Comparison of ENCODE assay signal across 26 cellular contexts in the genomic region with DNA sequence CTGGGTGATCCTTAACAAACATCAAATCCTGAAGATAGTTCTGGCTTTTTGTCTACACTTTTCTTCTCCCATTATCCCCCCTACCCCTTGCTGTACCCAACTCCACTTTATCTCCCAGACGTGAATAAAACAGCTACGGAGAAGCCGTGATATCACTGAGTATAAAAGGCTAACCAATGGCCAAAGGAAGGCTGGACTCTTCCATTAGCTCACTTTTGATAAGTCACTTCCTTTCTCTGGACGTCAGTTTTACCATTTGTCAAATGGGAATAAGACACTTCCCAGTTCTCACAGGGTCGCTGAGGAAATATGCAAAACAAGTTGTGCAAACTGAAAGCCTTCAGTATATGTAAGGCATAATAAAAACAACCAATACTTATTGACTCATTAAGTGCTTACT. TPM values are rescaled to one million over a fixed set of nuclear protein-coding genes. Genes with fewer than 3 reads are reported as not detected.
DNase-seq lines count a peak whose midpoint lies in the region; ATAC-seq and TF ChIP-seq lines count a peak whose summit lies in the region.
"Had no signal": no experiment of that assay in that cellular context is flagged by ENCODE, and none has a peak within 500 bp of the region (broad histone marks: within the 10 kb centered on the region; RNA-seq: fewer than 3 reads in every experiment).

No MANE protein-coding gene starts in this region.

- H3K27ac ChIP-seq in breast epithelium, result peak overlapping the region in 1 of 2 donors; percentile 48
- H3K27ac ChIP-seq in OCI-LY7 (ENCODE audit: low read depth, low read length, poor library complexity, severe bottlenecking), result no peak overlapping the region
- H3K27ac ChIP-seq: 22Rv1, ascending aorta, esophagus squamous epithelium, neural progenitor cell had no signal

- POLR2A ChIA-PET in MCF 10A (lab: Yijun Ruan, JAX), result interaction anchor here (0.7 to 0.9 kb wide), 4 partner anchors 13 to 237 kb away, joined by 3 to 8 read pairs (median 3); a partner anchor contains a TSS
- POLR2A ChIA-PET in OCI-LY7 (lab: Charles Lee), result interaction anchor here (0.5 kb wide), 1 partner anchor 55 kb away, joined by 3 read pairs; no protein-coding TSS in a partner anchor

- H3K4me3 ChIP-seq in breast epithelium (no peak overlapping the region), astrocyte of the spinal cord (ENCODE audit: low read depth, low read length) (no peak overlapping the region), OCI-LY7 (ENCODE audit: low read depth, low read length, poor library complexity, severe bottlenecking) (no peak overlapping the region)
- H3K4me3 ChIP-seq: ascending aorta, esophagus squamous epithelium, HAP-1, MG63, neural progenitor cell had no signal

- intact Hi-C loops in MCF 10A (cut with micrococcal nuclease) (loop anchor here (2.0 kb wide), 1 partner anchor 51 kb away; no protein-coding TSS in a partner anchor), breast epithelium (cut with DNase I; ENCODE audit: low total_unique reads) (no loop called here), OCI-LY7 (cut with micrococcal nuclease; ENCODE audit: unreplicated experiment) (no loop called here)

- CTCF ChIA-PET in MCF 10A (lab: Yijun Ruan, JAX), result interaction anchor here (1.8 kb wide), 1 partner anchor 51 kb away, joined by 9 read pairs; no protein-coding TSS in a partner anchor
- CTCF ChIA-PET in OCI-LY7 (lab: Charles Lee; ENCODE audit: unreplicated experiment), result no interaction called here

- no peak for ATAC-seq in GM21447 (IDR thresholded peaks at IDR 0.05; ENCODE audit: unreplicated experiment)
- ATAC-seq: effector memory CD8-positive, alpha-beta T cell had no signal

- peaks cover 0 to 18% of the 10 kb centered on the region in 2 donors for H3K27me3 ChIP-seq in breast epithelium
- H3K27me3 ChIP-seq: ascending aorta, esophagus squamous epithelium, MG63, neural progenitor cell had no signal

- in situ Hi-C loops in astrocyte of the spinal cord (cut with HindIII; ENCODE audit: low sequenced_read_pairs), result no loop called here

- no peak overlapping the region for H2AFZ ChIP-seq in OCI-LY7 (ENCODE audit: low read length)
- H2AFZ ChIP-seq: neural progenitor cell had no signal

- no peaks in the 10 kb centered on the region for H4K20me1 ChIP-seq in OCI-LY7 (ENCODE audit: insufficient read depth, low read length)

- H3K36me3 ChIP-seq in breast epithelium, result no peaks in the 10 kb centered on the region
- H3K36me3 ChIP-seq in OCI-LY7 (ENCODE audit: insufficient read depth, low read length), result no peaks in the 10 kb centered on the region
- H3K36me3 ChIP-seq: ascending aorta, esophagus squamous epithelium, HAP-1, MG63, neural progenitor cell had no signal

- BruUV-seq in MCF 10A (replicated peaks; lab: Mats Ljungman, UMichigan) (no TSS peak), OCI-LY7 (replicated peaks; lab: Mats Ljungman, UMichigan) (no TSS peak)

- no peaks in the 10 kb centered on the region for H3K4me1 ChIP-seq in breast epithelium
- no peaks in the 10 kb centered on the region for H3K4me1 ChIP-seq in OCI-LY7 (ENCODE audit: insufficient read depth, low read length, poor library complexity, severe bottlenecking)
- H3K4me1 ChIP-seq: ascending aorta, esophagus squamous epithelium, HAP-1, neural progenitor cell had no signal

- H3K36me3 Mint-ChIP-seq in MCF 10A (ENCODE audit: insufficient read depth, unreplicated experiment), result no peaks in the 10 kb centered on the region
- H3K36me3 Mint-ChIP-seq: activated naive CD4-positive, alpha-beta T cell treated with anti-CD3 and anti-CD28 coated beads, Interleukin-2, amount 50 U/mL, for 72 hours; neural progenitor cell had no signal

- no peaks in the 10 kb centered on the region for H3K9me2 ChIP-seq in OCI-LY7 (ENCODE audit: insufficient read depth, low read length)

- H3K4me1 Mint-ChIP-seq in MCF 10A (ENCODE audit: insufficient read depth, unreplicated experiment), result peaks cover 16% of the 10 kb centered on the region
- H3K4me1 Mint-ChIP-seq: activated B cell treated with CpG ODN at 0.5 μM for 24 hours, neural progenitor cell had no signal

- no peak overlapping the region for H3K4me2 ChIP-seq in OCI-LY7 (ENCODE audit: low read length)
- H3K4me2 ChIP-seq: neural progenitor cell had no signal

- no peak overlapping the region for H3K4me3 Mint-ChIP-seq in MCF 10A (ENCODE audit: unreplicated experiment)
- H3K4me3 Mint-ChIP-seq: activated B cell treated with CpG ODN at 0.5 μM for 24 hours; effector memory CD8-positive, alpha-beta T cell; neural progenitor cell had no signal

- H3K9me3 Mint-ChIP-seq in MCF 10A (ENCODE audit: unreplicated experiment), result peaks cover 20% of the 10 kb centered on the region
- H3K9me3 Mint-ChIP-seq: activated B cell treated with CpG ODN at 0.5 μM for 24 hours; activated naive CD4-positive, alpha-beta T cell treated with anti-CD3 and anti-CD28 coated beads, Interleukin-2, amount 50 U/mL, for 72 hours; effector memory CD8-positive, alpha-beta T cell; neural progenitor cell had no signal

- peak; percentile 29 for DNase-seq in MCF 10A (ENCODE audit: unreplicated experiment)
- DNase-seq in breast epithelium (ENCODE audit: low spot score in 2 of 2), result no peak
- peak; percentile 36 for DNase-seq in astrocyte of the spinal cord (ENCODE audit: low read depth, low spot score)
- peak; percentile 9 for DNase-seq in fibroblast of peridontal ligament (ENCODE audit: extremely low read depth)
- DNase-seq in NCI-H2171 treated with DMSO at 0.1 percent for 48 hours (lab: John Stamatoyannopoulos, UW), result no peak
- DNase-seq in OCI-LY7 (ENCODE audit: low spot score), result no peak
- DNase-seq in cerebellar cortex (ENCODE audit: low spot score), result no peak
- DNase-seq: activated B cell treated with CpG ODN at 0.5 μM for 24 hours; activated CD4-positive, alpha-beta T cell treated with anti-CD3 and anti-CD28 coated beads, Interleukin-2, amount 50 U/mL, for 48 hours; activated CD8-positive, alpha-beta memory T cell treated with anti-CD3 and anti-CD28 coated beads, Interleukin-2, amount 50 U/mL, for 4 hours; effector memory CD8-positive, alpha-beta T cell; esophagus squamous epithelium; GF-D8; head of caudate nucleus; NCI-H2081 treated with DMSO at 0.1 percent for 48 hours; NCI-H446; Right ventricle myocardium superior; trophoblast cell had no signal

- no peaks in the 10 kb centered on the region for H3K79me2 ChIP-seq in OCI-LY7 (ENCODE audit: insufficient read depth, low read depth, low read length)

- no peaks in the 10 kb centered on the region for H3K27me3 Mint-ChIP-seq in MCF 10A (ENCODE audit: insufficient read depth, unreplicated experiment)
- H3K27me3 Mint-ChIP-seq: activated B cell treated with CpG ODN at 0.5 μM for 24 hours; effector memory CD8-positive, alpha-beta T cell; progenitor cell of endocrine pancreas had no signal

- H3K9me3 ChIP-seq in breast epithelium (peaks cover 0 to 2% of the 10 kb centered on the region in 2 donors), OCI-LY7 (ENCODE audit: low read length) (no peaks in the 10 kb centered on the region)
- H3K9me3 ChIP-seq: ascending aorta, esophagus squamous epithelium, HAP-1, MG63 had no signal

- TF ChIP-seq CTCF in MCF 10A (IDR thresholded peaks at IDR 0.05; ENCODE audit: unreplicated experiment) (no peak), breast epithelium (IDR thresholded peaks at IDR 0.05) (no peak), astrocyte of the spinal cord (IDR thresholded peaks at IDR 0.05; ENCODE audit: low read depth, low read length) (no peak), OCI-LY7 (conservative IDR thresholded peaks at IDR 0.05; ENCODE audit: low read length) (no peak)

- no peak for TF ChIP-seq POLR2A in breast epithelium (IDR thresholded peaks at IDR 0.05)

- peak overlapping the region; percentile 60 for H3K27ac Mint-ChIP-seq in MCF 10A (ENCODE audit: low read depth, unreplicated experiment)
- H3K27ac Mint-ChIP-seq: activated B cell treated with CpG ODN at 0.5 μM for 24 hours; activated naive CD4-positive, alpha-beta T cell treated with anti-CD3 and anti-CD28 coated beads, Interleukin-2, amount 50 U/mL, for 72 hours; effector memory CD8-positive, alpha-beta T cell; neural progenitor cell; progenitor cell of endocrine pancreas had no signal

RNA-seq across cellular contexts. Expression of a gene that starts 38.6 kb away (rescaled TPM):
- total RNA-seq in MCF 10A (2022) (30.3 and 32.4 TPM in 2 replicates), breast epithelium (1 to 10 TPM; 2.2 to 7.0 (median 6.2) TPM), OCI-LY7 (2022) (3.7 and 4.8 TPM in 2 replicates)
- 3.7 and 3.8 TPM in 2 replicates for total RNA-seq in OCI-LY7 (2014; rRNA removed; shearing (Covaris generic))

Comparison
In these comparisons a context has a peak if more than half of its experiments do, and no peak if none do; other contexts are left out.
1. DNase-seq: peak in MCF 10A (single experiment), astrocyte of the spinal cord (single experiment) and fibroblast of peridontal ligament (single experiment); none in breast epithelium (0 of 2), NCI-H2171 treated with DMSO at 0.1 percent for 48 hours (single experiment), OCI-LY7 (single experiment) and cerebellar cortex (single experiment).